8 cellular contexts compared by ENCODE assay signal in the genomic region with DNA sequence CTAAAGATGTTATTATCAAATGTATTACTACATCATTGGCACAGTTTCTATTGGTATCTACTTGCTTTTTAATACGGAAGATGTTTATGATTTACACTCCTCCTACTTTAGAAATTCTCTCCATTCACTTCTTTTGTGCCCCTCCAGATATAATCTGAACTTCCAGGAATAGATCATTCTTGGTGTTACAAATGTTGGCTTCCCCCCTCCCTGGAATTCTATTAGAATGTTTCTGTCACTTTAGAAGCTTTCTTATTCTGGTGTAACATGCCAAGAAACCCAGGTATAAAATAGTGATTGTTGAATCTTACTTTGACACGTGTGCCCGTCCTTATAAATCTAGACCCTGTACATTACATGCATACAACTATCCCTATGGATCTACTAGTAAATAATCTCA. TPM values are rescaled to one million over a fixed set of nuclear protein-coding genes. Genes with fewer than 3 reads are reported as not detected.
A peak's percentile ranks its signal among the peaks of the same experiment; 100 is the strongest.
DNase-seq lines count a peak whose midpoint lies in the region; ATAC-seq and TF ChIP-seq lines count a peak whose summit lies in the region.

No MANE protein-coding gene starts in this region.

- peaks cover 2% of the 10 kb centered on the region for H3K36me3 Mint-ChIP-seq in activated CD8-positive, alpha-beta memory T cell treated with anti-CD3 and anti-CD28 coated beads, Interleukin-2, amount 10 ng/mL, durations not matched to agents 7 days and 5 days
- peaks cover 39% of the 10 kb centered on the region for H3K36me3 Mint-ChIP-seq in activated T-helper 17 cell treated with anti-CD3 and anti-CD28 coated beads, Interleukin-2, amount 50 U/mL, for 72 hours (ENCODE audit: low read depth)

- H3K27ac ChIP-seq in iPS-20b (ENCODE audit: low read length): no peak overlapping the region
- no peak overlapping the region for H3K27ac ChIP-seq in thoracic aorta

- intact Hi-C loops in posterior cingulate gyrus (cut with DNase I): loop anchor here (5.0 kb wide), 1 partner anchor 41 kb away; no protein-coding TSS in a partner anchor

- peaks cover 14% of the 10 kb centered on the region for H3K4me1 ChIP-seq in iPS-20b (ENCODE audit: insufficient read depth, low read length)
- peaks cover 6 to 11% of the 10 kb centered on the region in 2 donors for H3K4me1 ChIP-seq in thoracic aorta (ENCODE audit: control insufficient read depth in 1 of 2, low read depth in 2 of 2)

- DNase-seq in activated CD8-positive, alpha-beta memory T cell treated with anti-CD3 and anti-CD28 coated beads, Interleukin-2, amount 10 ng/mL, durations not matched to agents 7 days and 5 days: no peak
- DNase-seq in activated CD8-positive, alpha-beta memory T cell treated with anti-CD3 and anti-CD28 coated beads, Interleukin-2, amount 50 U/mL, for 4 hours: no peak
- DNase-seq in thoracic aorta (ENCODE audit: low spot score) (no peak), anterior cingulate cortex (lab: John Stamatoyannopoulos, UW) (no peak), posterior cingulate gyrus (no peak), ACHN (no peak)

- peak overlapping the region; percentile 88 for H3K9ac ChIP-seq in iPS-20b (ENCODE audit: low read depth, low read length)

- peak overlapping the region; percentile 99 for H3K4me3 ChIP-seq in iPS-20b (ENCODE audit: low read length)
- H3K4me3 ChIP-seq in thoracic aorta: peak overlapping the region; percentile 98

- H3K9me3 Mint-ChIP-seq in activated CD8-positive, alpha-beta memory T cell treated with anti-CD3 and anti-CD28 coated beads, Interleukin-2, amount 10 ng/mL, durations not matched to agents 7 days and 5 days (ENCODE audit: low read depth): no peaks in the 10 kb centered on the region
- H3K9me3 Mint-ChIP-seq in activated T-helper 17 cell treated with anti-CD3 and anti-CD28 coated beads, Interleukin-2, amount 50 U/mL, for 72 hours: no peaks in the 10 kb centered on the region

- in situ Hi-C loops in ACHN (cut with HindIII; ENCODE audit: low pct_ligation_motif_present, low pct_unique_long_range_greater_than_20kb, low sequenced_read_pairs): no loop called here

- H3K36me3 ChIP-seq in iPS-20b (ENCODE audit: insufficient read depth, low read depth, low read length) (peaks cover 6% of the 10 kb centered on the region; the same call in 1 of the 2 replicates), thoracic aorta (no peaks in the 10 kb centered on the region)

- no peaks in the 10 kb centered on the region for H3K27me3 ChIP-seq in iPS-20b (ENCODE audit: insufficient read depth, low read length)
- no peaks in the 10 kb centered on the region for H3K27me3 ChIP-seq in thoracic aorta (replicated peaks; ENCODE audit: insufficient read depth)

- H3K4me3 Mint-ChIP-seq in activated CD8-positive, alpha-beta memory T cell treated with anti-CD3 and anti-CD28 coated beads, Interleukin-2, amount 10 ng/mL, durations not matched to agents 7 days and 5 days: peak overlapping the region; percentile 85
- H3K4me3 Mint-ChIP-seq in activated T-helper 17 cell treated with anti-CD3 and anti-CD28 coated beads, Interleukin-2, amount 50 U/mL, for 72 hours: peak overlapping the region; percentile 95

- peak overlapping the region; percentile 72 for H3K27ac Mint-ChIP-seq in activated CD8-positive, alpha-beta memory T cell treated with anti-CD3 and anti-CD28 coated beads, Interleukin-2, amount 10 ng/mL, durations not matched to agents 7 days and 5 days
- H3K27ac Mint-ChIP-seq in activated T-helper 17 cell treated with anti-CD3 and anti-CD28 coated beads, Interleukin-2, amount 50 U/mL, for 72 hours: peak overlapping the region; percentile 98

- H3K9me3 ChIP-seq in iPS-20b (ENCODE audit: insufficient read depth, low read depth, low read length) (no peaks in the 10 kb centered on the region), thoracic aorta (no peaks in the 10 kb centered on the region)

- no peaks in the 10 kb centered on the region for H3K27me3 Mint-ChIP-seq in activated CD8-positive, alpha-beta memory T cell treated with anti-CD3 and anti-CD28 coated beads, Interleukin-2, amount 10 ng/mL, durations not matched to agents 7 days and 5 days
- H3K27me3 Mint-ChIP-seq in activated T-helper 17 cell treated with anti-CD3 and anti-CD28 coated beads, Interleukin-2, amount 50 U/mL, for 72 hours: no peaks in the 10 kb centered on the region

- TF ChIP-seq CTCF in thoracic aorta (IDR thresholded peaks at IDR 0.05): no peak

- no peak for ATAC-seq in activated CD8-positive, alpha-beta memory T cell treated with anti-CD3 and anti-CD28 coated beads, Interleukin-2, amount 10 ng/mL, durations not matched to agents 7 days and 5 days
- no peak for ATAC-seq in activated T-helper 17 cell treated with anti-CD3 and anti-CD28 coated beads, Interleukin-2, amount 50 U/mL, for 72 hours (replicated peaks)
- ATAC-seq in thoracic aorta (ENCODE audit: insufficient number of reproducible peaks, low FRiP score, low read depth): no peak

- H3K4me1 Mint-ChIP-seq in activated CD8-positive, alpha-beta memory T cell treated with anti-CD3 and anti-CD28 coated beads, Interleukin-2, amount 10 ng/mL, durations not matched to agents 7 days and 5 days: peaks cover 24% of the 10 kb centered on the region
- H3K4me1 Mint-ChIP-seq in activated T-helper 17 cell treated with anti-CD3 and anti-CD28 coated beads, Interleukin-2, amount 50 U/mL, for 72 hours: peaks cover 14% of the 10 kb centered on the region

- CTCF ChIA-PET in activated CD8-positive, alpha-beta memory T cell treated with anti-CD3 and anti-CD28 coated beads, Interleukin-2, amount 10 ng/mL, durations not matched to agents 7 days and 5 days (lab: Charles Lee): interaction anchor here (0.6 to 2.1 kb wide), 4 partner anchors 42 to 403 kb away, joined by 3 to 10 read pairs (median 4); no protein-coding TSS in a partner anchor

RNA-seq across cellular contexts. Expression of a gene that starts 1.2 kb away (rescaled TPM):
- total RNA-seq in activated CD8-positive, alpha-beta memory T cell treated with anti-CD3 and anti-CD28 coated beads, Interleukin-2, amount 10 ng/mL, durations not matched to agents 7 days and 5 days: 10 to 100 TPM; 32.6 to 33.6 TPM
- total RNA-seq in activated T-helper 17 cell treated with anti-CD3 and anti-CD28 coated beads, Interleukin-2, amount 50 U/mL, for 72 hours: 10 to 100 TPM; 30.9 to 33.0 TPM
- total RNA-seq in thoracic aorta: 10 to 100 TPM; 11.0 to 30.0 TPM

RNA-seq across cellular contexts. Expression of a gene that starts 51.7 kb away (rescaled TPM):
- total RNA-seq in activated CD8-positive, alpha-beta memory T cell treated with anti-CD3 and anti-CD28 coated beads, Interleukin-2, amount 10 ng/mL, durations not matched to agents 7 days and 5 days: 100 to 1,000 TPM; 543 to 668 TPM
- total RNA-seq in activated T-helper 17 cell treated with anti-CD3 and anti-CD28 coated beads, Interleukin-2, amount 50 U/mL, for 72 hours: 1,000 to 10,000 TPM in 1 of 2 donors, 100 to 1,000 TPM in 1; 639 to 1,352 TPM
- 100 to 1,000 TPM; 214 to 399 TPM for total RNA-seq in thoracic aorta
